Comparison of ENCODE assay signal across 1 cellular context in the genomic region with DNA sequence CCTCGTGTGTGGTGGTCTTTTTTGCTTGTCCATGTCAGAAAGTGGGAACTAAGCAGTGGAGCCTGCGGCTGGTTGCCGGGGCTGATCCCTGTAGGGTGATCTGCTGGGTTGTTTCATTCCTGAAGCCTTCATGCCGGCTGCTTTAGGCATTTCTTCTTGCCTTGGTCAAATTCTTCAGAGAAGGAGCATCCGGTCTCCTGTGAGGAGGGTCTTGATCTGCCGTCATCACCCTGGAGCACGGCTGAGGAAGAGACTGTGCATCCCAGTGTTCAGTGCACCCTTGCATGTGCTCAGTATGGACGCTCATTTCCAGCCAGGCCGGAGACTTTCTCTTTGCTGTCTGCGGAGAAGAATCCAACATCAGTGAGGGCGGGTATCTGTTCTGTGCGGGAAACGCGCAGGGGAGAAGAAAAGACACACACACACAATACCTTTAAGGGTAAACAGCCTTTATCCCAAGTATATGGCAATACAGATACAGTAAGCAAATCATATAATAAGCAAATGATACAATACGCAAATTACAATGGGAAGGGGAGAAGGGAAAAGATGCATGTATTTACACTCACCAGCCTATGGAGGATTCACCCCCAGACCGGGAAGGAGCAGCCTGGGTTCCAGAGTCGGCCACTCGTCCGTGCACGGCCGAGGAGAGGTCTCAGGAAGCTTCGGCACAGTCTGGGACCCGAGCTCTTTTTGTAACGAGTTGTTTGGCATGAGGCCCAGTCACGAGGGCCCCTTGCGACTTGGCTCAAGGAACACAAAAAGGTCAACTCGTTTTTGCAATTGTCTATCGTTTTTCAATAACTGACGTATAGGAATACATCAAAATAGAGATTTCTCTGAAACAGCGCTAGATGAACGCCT.
A peak's percentile ranks its signal among the peaks of the same experiment; 100 is the strongest.
TF ChIP-seq lines count a peak whose summit lies in the region.

No MANE protein-coding gene starts in this region.

TF ChIP-seq in K562, 482 proteins besides CTCF, POLR2A, EP300 and RAD21 (continued from another document):
- TF ChIP-seq, protein P1, sequence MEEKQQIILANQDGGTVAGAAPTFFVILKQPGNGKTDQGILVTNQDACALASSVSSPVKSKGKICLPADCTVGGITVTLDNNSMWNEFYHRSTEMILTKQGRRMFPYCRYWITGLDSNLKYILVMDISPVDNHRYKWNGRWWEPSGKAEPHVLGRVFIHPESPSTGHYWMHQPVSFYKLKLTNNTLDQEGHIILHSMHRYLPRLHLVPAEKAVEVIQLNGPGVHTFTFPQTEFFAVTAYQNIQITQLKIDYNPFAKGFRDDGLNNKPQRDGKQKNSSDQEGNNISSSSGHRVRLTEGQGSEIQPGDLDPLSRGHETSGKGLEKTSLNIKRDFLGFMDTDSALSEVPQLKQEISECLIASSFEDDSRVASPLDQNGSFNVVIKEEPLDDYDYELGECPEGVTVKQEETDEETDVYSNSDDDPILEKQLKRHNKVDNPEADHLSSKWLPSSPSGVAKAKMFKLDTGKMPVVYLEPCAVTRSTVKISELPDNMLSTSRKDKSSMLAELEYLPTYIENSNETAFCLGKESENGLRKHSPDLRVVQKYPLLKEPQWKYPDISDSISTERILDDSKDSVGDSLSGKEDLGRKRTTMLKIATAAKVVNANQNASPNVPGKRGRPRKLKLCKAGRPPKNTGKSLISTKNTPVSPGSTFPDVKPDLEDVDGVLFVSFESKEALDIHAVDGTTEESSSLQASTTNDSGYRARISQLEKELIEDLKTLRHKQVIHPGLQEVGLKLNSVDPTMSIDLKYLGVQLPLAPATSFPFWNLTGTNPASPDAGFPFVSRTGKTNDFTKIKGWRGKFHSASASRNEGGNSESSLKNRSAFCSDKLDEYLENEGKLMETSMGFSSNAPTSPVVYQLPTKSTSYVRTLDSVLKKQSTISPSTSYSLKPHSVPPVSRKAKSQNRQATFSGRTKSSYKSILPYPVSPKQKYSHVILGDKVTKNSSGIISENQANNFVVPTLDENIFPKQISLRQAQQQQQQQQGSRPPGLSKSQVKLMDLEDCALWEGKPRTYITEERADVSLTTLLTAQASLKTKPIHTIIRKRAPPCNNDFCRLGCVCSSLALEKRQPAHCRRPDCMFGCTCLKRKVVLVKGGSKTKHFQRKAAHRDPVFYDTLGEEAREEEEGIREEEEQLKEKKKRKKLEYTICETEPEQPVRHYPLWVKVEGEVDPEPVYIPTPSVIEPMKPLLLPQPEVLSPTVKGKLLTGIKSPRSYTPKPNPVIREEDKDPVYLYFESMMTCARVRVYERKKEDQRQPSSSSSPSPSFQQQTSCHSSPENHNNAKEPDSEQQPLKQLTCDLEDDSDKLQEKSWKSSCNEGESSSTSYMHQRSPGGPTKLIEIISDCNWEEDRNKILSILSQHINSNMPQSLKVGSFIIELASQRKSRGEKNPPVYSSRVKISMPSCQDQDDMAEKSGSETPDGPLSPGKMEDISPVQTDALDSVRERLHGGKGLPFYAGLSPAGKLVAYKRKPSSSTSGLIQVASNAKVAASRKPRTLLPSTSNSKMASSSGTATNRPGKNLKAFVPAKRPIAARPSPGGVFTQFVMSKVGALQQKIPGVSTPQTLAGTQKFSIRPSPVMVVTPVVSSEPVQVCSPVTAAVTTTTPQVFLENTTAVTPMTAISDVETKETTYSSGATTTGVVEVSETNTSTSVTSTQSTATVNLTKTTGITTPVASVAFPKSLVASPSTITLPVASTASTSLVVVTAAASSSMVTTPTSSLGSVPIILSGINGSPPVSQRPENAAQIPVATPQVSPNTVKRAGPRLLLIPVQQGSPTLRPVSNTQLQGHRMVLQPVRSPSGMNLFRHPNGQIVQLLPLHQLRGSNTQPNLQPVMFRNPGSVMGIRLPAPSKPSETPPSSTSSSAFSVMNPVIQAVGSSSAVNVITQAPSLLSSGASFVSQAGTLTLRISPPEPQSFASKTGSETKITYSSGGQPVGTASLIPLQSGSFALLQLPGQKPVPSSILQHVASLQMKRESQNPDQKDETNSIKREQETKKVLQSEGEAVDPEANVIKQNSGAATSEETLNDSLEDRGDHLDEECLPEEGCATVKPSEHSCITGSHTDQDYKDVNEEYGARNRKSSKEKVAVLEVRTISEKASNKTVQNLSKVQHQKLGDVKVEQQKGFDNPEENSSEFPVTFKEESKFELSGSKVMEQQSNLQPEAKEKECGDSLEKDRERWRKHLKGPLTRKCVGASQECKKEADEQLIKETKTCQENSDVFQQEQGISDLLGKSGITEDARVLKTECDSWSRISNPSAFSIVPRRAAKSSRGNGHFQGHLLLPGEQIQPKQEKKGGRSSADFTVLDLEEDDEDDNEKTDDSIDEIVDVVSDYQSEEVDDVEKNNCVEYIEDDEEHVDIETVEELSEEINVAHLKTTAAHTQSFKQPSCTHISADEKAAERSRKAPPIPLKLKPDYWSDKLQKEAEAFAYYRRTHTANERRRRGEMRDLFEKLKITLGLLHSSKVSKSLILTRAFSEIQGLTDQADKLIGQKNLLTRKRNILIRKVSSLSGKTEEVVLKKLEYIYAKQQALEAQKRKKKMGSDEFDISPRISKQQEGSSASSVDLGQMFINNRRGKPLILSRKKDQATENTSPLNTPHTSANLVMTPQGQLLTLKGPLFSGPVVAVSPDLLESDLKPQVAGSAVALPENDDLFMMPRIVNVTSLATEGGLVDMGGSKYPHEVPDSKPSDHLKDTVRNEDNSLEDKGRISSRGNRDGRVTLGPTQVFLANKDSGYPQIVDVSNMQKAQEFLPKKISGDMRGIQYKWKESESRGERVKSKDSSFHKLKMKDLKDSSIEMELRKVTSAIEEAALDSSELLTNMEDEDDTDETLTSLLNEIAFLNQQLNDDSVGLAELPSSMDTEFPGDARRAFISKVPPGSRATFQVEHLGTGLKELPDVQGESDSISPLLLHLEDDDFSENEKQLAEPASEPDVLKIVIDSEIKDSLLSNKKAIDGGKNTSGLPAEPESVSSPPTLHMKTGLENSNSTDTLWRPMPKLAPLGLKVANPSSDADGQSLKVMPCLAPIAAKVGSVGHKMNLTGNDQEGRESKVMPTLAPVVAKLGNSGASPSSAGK (IDR thresholded peaks at IDR 0.05), result peak; percentile 54
- TF ChIP-seq MCM3 (IDR thresholded peaks at IDR 0.05) (no peak), NFIC (IDR thresholded peaks at IDR 0.05) (peak; percentile 74), TBP (optimal IDR thresholded peaks at IDR 0.05; ENCODE audit: low read depth, low read length) (peak; percentile 62), ZNF696 (CRISPR knock-in tag; conservative IDR thresholded peaks at IDR 0.05) (no peak), RBFOX2 (IDR thresholded peaks at IDR 0.05; ENCODE audit: low read depth, low read length) (peak; percentile 33; the same call in 1 of the 2 replicates), OTX1 (CRISPR knock-in tag; IDR thresholded peaks at IDR 0.05) (no peak)
- TF ChIP-seq, protein P2, sequence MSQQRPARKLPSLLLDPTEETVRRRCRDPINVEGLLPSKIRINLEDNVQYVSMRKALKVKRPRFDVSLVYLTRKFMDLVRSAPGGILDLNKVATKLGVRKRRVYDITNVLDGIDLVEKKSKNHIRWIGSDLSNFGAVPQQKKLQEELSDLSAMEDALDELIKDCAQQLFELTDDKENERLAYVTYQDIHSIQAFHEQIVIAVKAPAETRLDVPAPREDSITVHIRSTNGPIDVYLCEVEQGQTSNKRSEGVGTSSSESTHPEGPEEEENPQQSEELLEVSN (IDR thresholded peaks at IDR 0.05; ENCODE audit: borderline replicate concordance in 1 of 2, extremely low read depth in 1 of 2, insufficient read depth in 1 of 2, insufficient read length in 1 of 2, low read depth in 1 of 2, low read length in 1 of 2, poor library complexity in 1 of 2, severe bottlenecking in 1 of 2), result peak; percentile 25 to 30
- TF ChIP-seq, protein P3, sequence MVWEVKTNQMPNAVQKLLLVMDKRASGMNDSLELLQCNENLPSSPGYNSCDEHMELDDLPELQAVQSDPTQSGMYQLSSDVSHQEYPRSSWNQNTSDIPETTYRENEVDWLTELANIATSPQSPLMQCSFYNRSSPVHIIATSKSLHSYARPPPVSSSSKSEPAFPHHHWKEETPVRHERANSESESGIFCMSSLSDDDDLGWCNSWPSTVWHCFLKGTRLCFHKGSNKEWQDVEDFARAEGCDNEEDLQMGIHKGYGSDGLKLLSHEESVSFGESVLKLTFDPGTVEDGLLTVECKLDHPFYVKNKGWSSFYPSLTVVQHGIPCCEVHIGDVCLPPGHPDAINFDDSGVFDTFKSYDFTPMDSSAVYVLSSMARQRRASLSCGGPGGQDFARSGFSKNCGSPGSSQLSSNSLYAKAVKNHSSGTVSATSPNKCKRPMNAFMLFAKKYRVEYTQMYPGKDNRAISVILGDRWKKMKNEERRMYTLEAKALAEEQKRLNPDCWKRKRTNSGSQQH (CRISPR knock-in tag; IDR thresholded peaks at IDR 0.05), result no peak
- TF ChIP-seq, protein P4, sequence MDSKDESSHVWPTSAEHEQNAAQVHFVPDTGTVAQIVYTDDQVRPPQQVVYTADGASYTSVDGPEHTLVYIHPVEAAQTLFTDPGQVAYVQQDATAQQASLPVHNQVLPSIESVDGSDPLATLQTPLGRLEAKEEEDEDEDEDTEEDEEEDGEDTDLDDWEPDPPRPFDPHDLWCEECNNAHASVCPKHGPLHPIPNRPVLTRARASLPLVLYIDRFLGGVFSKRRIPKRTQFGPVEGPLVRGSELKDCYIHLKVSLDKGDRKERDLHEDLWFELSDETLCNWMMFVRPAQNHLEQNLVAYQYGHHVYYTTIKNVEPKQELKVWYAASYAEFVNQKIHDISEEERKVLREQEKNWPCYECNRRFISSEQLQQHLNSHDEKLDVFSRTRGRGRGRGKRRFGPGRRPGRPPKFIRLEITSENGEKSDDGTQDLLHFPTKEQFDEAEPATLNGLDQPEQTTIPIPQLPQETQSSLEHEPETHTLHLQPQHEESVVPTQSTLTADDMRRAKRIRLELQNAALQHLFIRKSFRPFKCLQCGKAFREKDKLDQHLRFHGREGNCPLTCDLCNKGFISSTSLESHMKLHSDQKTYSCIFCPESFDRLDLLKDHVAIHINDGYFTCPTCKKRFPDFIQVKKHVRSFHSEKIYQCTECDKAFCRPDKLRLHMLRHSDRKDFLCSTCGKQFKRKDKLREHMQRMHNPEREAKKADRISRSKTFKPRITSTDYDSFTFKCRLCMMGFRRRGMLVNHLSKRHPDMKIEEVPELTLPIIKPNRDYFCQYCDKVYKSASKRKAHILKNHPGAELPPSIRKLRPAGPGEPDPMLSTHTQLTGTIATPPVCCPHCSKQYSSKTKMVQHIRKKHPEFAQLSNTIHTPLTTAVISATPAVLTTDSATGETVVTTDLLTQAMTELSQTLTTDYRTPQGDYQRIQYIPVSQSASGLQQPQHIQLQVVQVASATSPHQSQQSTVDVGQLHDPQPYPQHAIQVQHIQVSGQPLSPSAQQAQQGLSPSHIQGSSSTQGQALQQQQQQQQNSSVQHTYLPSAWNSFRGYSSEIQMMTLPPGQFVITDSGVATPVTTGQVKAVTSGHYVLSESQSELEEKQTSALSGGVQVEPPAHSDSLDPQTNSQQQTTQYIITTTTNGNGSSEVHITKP (IDR thresholded peaks at IDR 0.05; ENCODE audit: partially characterized antibody), result peak; percentile 29
